13 cellular contexts compared by ENCODE assay signal in the genomic region with DNA sequence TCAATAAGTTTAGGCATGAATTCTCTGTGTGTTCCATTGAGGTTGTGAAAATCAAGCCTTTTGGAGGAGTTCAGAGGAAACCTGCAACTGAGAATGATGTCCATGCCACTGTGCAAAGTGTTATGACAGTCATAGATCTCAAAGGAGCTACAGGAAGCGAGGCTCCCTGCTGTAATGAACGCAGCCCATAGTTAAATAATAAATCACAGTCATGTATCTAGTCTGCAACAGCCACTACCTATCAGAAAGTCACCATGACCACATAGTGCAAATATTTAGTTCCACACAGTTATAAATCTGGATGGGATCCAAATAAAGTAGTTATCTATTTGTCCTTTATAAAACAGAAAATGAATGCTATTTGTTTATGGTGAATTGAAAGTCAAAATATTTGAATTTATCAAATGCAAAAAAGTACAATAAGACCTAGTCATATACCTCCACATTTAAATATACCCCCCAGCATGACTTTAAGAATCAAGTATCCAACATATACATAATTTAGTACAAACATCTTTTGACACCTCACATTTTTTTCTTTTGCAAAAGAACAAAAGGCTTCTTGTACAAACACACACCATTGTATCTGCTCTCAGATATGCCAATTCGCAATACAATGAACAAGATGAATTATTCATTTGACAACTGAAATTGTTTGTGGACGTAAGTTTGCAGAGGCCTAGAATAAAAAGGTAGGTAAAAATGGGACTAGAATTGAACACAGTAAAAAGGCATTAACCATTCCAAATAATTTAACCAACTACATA.
DNase-seq lines count a peak whose midpoint lies in the region; ATAC-seq and TF ChIP-seq lines count a peak whose summit lies in the region.
"Had no signal": no experiment of that assay in that cellular context is flagged by ENCODE, and none has a peak within 500 bp of the region (broad histone marks: within the 10 kb centered on the region; RNA-seq: fewer than 3 reads in every experiment).

No MANE protein-coding gene starts in this region.

- no peak overlapping the region for H3K4me3 ChIP-seq in upper lobe of left lung
- H3K4me3 ChIP-seq in Karpas-422 (ENCODE audit: low read length), result no peak overlapping the region
- H3K4me3 ChIP-seq: thyroid gland had no signal

- no peak overlapping the region for H2AFZ ChIP-seq in Karpas-422 (ENCODE audit: low read length)

- H3K9me3 ChIP-seq in upper lobe of left lung, result no peaks in the 10 kb centered on the region
- peaks cover 24% of the 10 kb centered on the region for H3K9me3 ChIP-seq in Karpas-422 (ENCODE audit: low read length)
- H3K9me3 ChIP-seq: thyroid gland had no signal

- no peak overlapping the region for H3K4me2 ChIP-seq in Karpas-422 (ENCODE audit: low read depth, low read length, poor library complexity, severe bottlenecking)

- TF ChIP-seq CTCF in upper lobe of left lung (IDR thresholded peaks at IDR 0.05), result no peak

- no peak for TF ChIP-seq POLR2A in upper lobe of left lung (IDR thresholded peaks at IDR 0.05)

- H3K9ac ChIP-seq in Karpas-422 (ENCODE audit: low read length), result no peak overlapping the region

- no peaks in the 10 kb centered on the region for H3K27me3 ChIP-seq in upper lobe of left lung
- H3K27me3 ChIP-seq in Karpas-422 (ENCODE audit: low read length), result no peaks in the 10 kb centered on the region
- H3K27me3 ChIP-seq: thyroid gland had no signal

- H3K4me1 ChIP-seq in upper lobe of left lung (no peaks in the 10 kb centered on the region), Karpas-422 (ENCODE audit: low read length) (no peaks in the 10 kb centered on the region)
- H3K4me1 ChIP-seq: thyroid gland had no signal

- no peaks in the 10 kb centered on the region for H4K20me1 ChIP-seq in Karpas-422 (ENCODE audit: insufficient read depth, low read depth, low read length)

- DNase-seq in HCEC 1CT (peak; percentile 15), NCI-H2227 treated with DMSO at 0.1 percent for 48 hours (lab: John Stamatoyannopoulos, UW) (peak; percentile 33), dermis microvascular lymphatic vessel endothelial cell (ENCODE audit: low read depth in 2 of 2) (peak; percentile 9 to 26), pons (ENCODE audit: low spot score) (peak; percentile 86), upper lobe of left lung (no peak), activated T-cell treated with anti-CD3 and anti-CD28 coated beads for 4 hours (no peak), germinal center (ENCODE audit: low spot score) (no peak), Karpas-422 (no peak)
- DNase-seq: activated CD4-positive, alpha-beta memory T cell treated with anti-CD3 and anti-CD28 coated beads for 36 hours; activated gamma-delta T cell treated with Interleukin-2 at 50 U/mL for 16 hours; CD8-positive, alpha-beta memory T cell; NCI-H187; thyroid gland had no signal

- no peak for TF ChIP-seq EP300 in upper lobe of left lung (IDR thresholded peaks at IDR 0.05)

- no peak for ATAC-seq in upper lobe of left lung (ENCODE audit: low FRiP score in 2 of 2)

- H3K27ac ChIP-seq in upper lobe of left lung (no peak overlapping the region), Karpas-422 (ENCODE audit: low read length) (no peak overlapping the region)
- H3K27ac ChIP-seq: thyroid gland had no signal

- 66 to 73% methylated on average over 4 of the region's 4 CpGs for WGBS in upper lobe of left lung, 2 donors

- H3K36me3 ChIP-seq in upper lobe of left lung (no peaks in the 10 kb centered on the region), Karpas-422 (ENCODE audit: insufficient read depth, low read length) (no peaks in the 10 kb centered on the region)
- H3K36me3 ChIP-seq: thyroid gland had no signal

- H3K79me2 ChIP-seq in Karpas-422 (ENCODE audit: low read length), result no peaks in the 10 kb centered on the region

- H3K9me2 ChIP-seq in Karpas-422 (replicated peaks; ENCODE audit: insufficient read depth, low read length), result no peaks in the 10 kb centered on the region

Comparison
In these comparisons a context has a peak if more than half of its experiments do, and no peak if none do; other contexts are left out.
1. DNase-seq: peak in HCEC 1CT (single experiment), NCI-H2227 treated with DMSO at 0.1 percent for 48 hours (single experiment), dermis microvascular lymphatic vessel endothelial cell (2 of 2) and pons (single experiment); none in upper lobe of left lung (0 of 2), activated T-cell treated with anti-CD3 and anti-CD28 coated beads for 4 hours (single experiment), germinal center (single experiment) and Karpas-422 (single experiment).